ENCODE assay signal across 9 cellular contexts in the genomic region with DNA sequence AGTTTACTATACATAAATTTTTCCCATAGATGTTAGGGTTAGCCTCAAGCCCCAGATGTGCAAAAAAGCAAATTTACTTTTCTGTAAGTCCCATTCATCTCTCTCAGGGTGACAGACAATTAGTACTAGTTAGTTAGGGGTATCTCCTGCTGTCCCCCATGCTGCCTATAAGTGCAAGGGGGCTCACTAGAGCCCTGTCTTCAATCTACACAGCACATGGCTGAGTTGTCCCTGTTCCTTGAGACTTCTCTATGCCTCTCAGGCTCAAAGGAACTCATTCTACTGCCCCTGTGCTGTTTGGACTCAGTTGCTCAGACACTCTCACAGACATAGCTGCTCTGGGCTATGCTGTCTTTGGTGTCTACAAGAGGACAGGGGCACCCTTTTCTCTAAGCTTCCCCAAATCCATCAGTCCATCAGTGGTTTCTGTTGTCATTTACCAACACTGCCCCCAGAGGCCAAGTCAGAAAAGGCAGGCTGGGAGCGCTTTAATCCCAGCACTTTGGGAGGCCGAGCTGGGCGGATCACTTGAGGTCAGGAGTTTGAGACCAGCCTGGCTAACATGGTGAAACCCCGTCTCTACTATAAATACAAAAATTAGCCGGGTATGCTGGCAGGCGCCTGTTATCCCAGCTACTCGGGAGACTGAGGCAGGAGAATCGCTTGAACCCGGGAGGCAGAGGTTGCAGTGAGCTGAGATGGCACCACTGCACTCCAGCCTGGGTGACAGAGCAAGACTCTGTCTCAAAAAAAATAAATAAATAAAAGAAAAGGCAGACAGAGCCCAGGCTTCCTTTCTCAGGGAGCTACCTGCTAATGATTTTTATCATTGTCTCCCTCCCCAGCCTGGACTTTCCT. TPM values are rescaled to one million over a fixed set of nuclear protein-coding genes. Genes with fewer than 3 reads are reported as not detected.
DNase-seq lines count a peak whose midpoint lies in the region; ATAC-seq, FAIRE-seq and TF ChIP-seq lines count a peak whose summit lies in the region.
"Had no signal": no experiment of that assay in that cellular context is flagged by ENCODE, and none has a peak within 500 bp of the region (broad histone marks: within the 10 kb centered on the region; RNA-seq: fewer than 3 reads in every experiment).

No MANE protein-coding gene starts in this region.

- H3K9me3 Mint-ChIP-seq in astrocyte (ENCODE audit: unreplicated experiment): peaks cover 4% of the 10 kb centered on the region

- no peak for FAIRE-seq in astrocyte (lab: Jason Lieb, UNC)

- TF ChIP-seq CTCF in GM12874 (IDR thresholded peaks at IDR 0.05; ENCODE audit: insufficient read depth, low read depth, low read length): peak; percentile 72
- peak; percentile 37 for TF ChIP-seq CTCF in astrocyte (IDR thresholded peaks at IDR 0.05; ENCODE audit: insufficient read depth, low read depth, low read length)

- DNase-seq in SK-N-DZ (ENCODE audit: low spot score): peak; percentile 54
- no peak for DNase-seq in astrocyte (ENCODE audit: low read depth)
- peak; percentile 27 to 39 for DNase-seq in left colon
- DNase-seq in stimulated activated CD8-positive, alpha-beta memory T cell treated with anti-CD3 and anti-CD28 coated beads, Interleukin-15, amount 100 ng/mL, for 48 hours (ENCODE audit: low read depth in 2 of 2): peak; percentile 6
- no peak for DNase-seq in amniotic stem cell (lab: John Stamatoyannopoulos, UW)

- H2AFZ ChIP-seq in astrocyte (ENCODE audit: low read depth, low read length): no peak overlapping the region

- H3K27ac ChIP-seq in astrocyte (ENCODE audit: low read depth, low read length): no peak overlapping the region

- peaks cover 20% of the 10 kb centered on the region for H3K27me3 Mint-ChIP-seq in astrocyte (ENCODE audit: low read depth, unreplicated experiment)

- H3K9me3 ChIP-seq in astrocyte (ENCODE audit: insufficient read depth, low read depth, low read length): no peaks in the 10 kb centered on the region

- no peak overlapping the region for H3K27ac Mint-ChIP-seq in astrocyte (ENCODE audit: unreplicated experiment)

- H3K4me1 ChIP-seq in astrocyte (ENCODE audit: insufficient read depth, low read length): no peaks in the 10 kb centered on the region

- H3K4me2 ChIP-seq in astrocyte (ENCODE audit: low read length): no peak overlapping the region

- H3K79me2 ChIP-seq in astrocyte (ENCODE audit: insufficient read depth, low read length): no peaks in the 10 kb centered on the region

- H3K4me3 Mint-ChIP-seq in astrocyte (ENCODE audit: unreplicated experiment): no peak overlapping the region

- no peaks in the 10 kb centered on the region for H3K4me1 Mint-ChIP-seq in astrocyte (ENCODE audit: low read depth, unreplicated experiment)

- intact Hi-C loops in left colon (cut with DNase I, micrococcal nuclease): no loop called here

- no peak overlapping the region for H3K4me3 ChIP-seq in astrocyte (ENCODE audit: insufficient read depth, low read depth, low read length)

- H3K36me3 Mint-ChIP-seq in astrocyte (ENCODE audit: low read depth, unreplicated experiment): peaks cover 2% of the 10 kb centered on the region

- ATAC-seq in HG02981 (IDR thresholded peaks at IDR 0.05; ENCODE audit: unreplicated experiment): peak; percentile 68
- peak; percentile 48 for ATAC-seq in left colon
- ATAC-seq in GM21381 (IDR thresholded peaks at IDR 0.05; ENCODE audit: unreplicated experiment): no peak

- no peaks in the 10 kb centered on the region for H3K36me3 ChIP-seq in astrocyte (ENCODE audit: insufficient read depth, low read length)

- no peak overlapping the region for H3K9ac ChIP-seq in astrocyte (ENCODE audit: low read length)

- H4K20me1 ChIP-seq in astrocyte (ENCODE audit: insufficient read depth, low read length): no peaks in the 10 kb centered on the region

- no peaks in the 10 kb centered on the region for H3K27me3 ChIP-seq in astrocyte (ENCODE audit: insufficient read depth, low read length)

RNA-seq across cellular contexts. Expression of gene PRTG, which starts 31.4 kb away (rescaled TPM):
- 9.3 and 10.4 TPM in 2 replicates for polyA plus RNA-seq in SK-N-DZ (2014; cell fraction: cytosol; rRNA removed)
- 14.8 and 21.1 TPM in 2 replicates for polyA plus RNA-seq in SK-N-DZ (2014; cell fraction: nucleus; rRNA removed)
- 13.6 and 39.4 TPM in 2 replicates for total RNA-seq in astrocyte
- 1 to 10 TPM in 1 of 2 donors, under 1 TPM in 1; 0.59 to 1.3 TPM for total RNA-seq in left colon
- total RNA-seq: activated CD8-positive, alpha-beta memory T cell treated with anti-CD3 and anti-CD28 coated beads for 36 hours had no signal

Comparison
In these comparisons a context has a peak if more than half of its experiments do, and no peak if none do; other contexts are left out.
1. DNase-seq: peak in SK-N-DZ (single experiment), left colon (2 of 2) and stimulated activated CD8-positive, alpha-beta memory T cell treated with anti-CD3 and anti-CD28 coated beads, Interleukin-15, amount 100 ng/mL, for 48 hours (2 of 2); none in astrocyte (single experiment) and amniotic stem cell (single experiment).